22 cellular contexts compared by ENCODE assay signal in the genomic region with DNA sequence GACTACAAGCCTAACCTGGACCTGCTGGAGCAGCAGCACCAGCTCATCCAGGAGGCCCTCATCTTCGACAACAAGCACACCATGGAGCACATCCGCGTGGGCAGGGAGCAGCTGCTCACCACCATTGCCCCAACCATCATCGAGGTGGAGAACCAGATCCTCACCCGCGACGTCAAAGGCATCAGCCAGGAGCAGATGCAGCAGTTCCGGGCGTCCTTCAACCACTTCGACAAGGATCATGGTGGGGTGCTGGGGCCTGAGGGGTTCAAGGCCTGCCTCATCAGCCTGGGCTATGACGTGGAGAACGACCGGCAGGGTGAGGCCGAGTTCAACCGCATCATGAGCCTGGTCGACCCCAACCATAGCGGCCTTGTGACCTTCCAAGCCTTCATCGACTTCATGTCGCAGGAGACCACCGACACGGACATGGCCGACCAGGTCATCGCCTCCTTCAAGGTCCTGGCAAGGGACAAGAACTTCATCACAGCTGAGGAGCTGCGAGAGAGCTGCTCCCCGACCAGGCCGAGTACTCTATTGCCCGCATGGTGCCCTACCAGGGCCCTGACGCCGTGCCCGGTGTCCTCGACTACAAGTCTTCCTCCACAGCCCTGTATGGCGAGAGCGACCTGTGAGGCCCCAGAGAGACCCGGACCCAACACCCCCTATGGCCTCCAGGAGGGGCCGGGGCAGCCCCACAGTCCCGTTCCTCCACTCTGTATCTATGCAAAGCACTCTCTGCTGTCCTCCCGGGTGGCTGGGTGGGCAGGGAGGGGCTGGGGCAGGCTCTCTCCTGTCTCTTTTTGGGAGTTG.
"Had no signal": no experiment of that assay in that cellular context is flagged by ENCODE, and none has a peak within 500 bp of the region (broad histone marks: within the 10 kb centered on the region; RNA-seq: fewer than 3 reads in every experiment).

No MANE protein-coding gene starts in this region.

- H3K27ac ChIP-seq: body of pancreas, gastroesophageal sphincter, hepatocyte, ovary, prostate gland had no signal

- H3K4me1 ChIP-seq: body of pancreas, gastroesophageal sphincter, prostate gland had no signal

- H3K9me3 Mint-ChIP-seq: activated CD4-positive, alpha-beta T cell treated with anti-CD3 and anti-CD28 coated beads, Interleukin-2, amount 10 ng/mL, durations not matched to agents 7 days and 5 days; activated CD8-positive, alpha-beta T cell treated with anti-CD3 and anti-CD28 coated beads for 36 hours; activated T-cell treated with anti-CD3 and anti-CD28 coated beads, Interleukin-2, amount 50 U/mL, for 4 hours; activated T-helper 17 cell treated with anti-CD3 and anti-CD28 coated beads, Interleukin-2, amount 50 U/mL, for 72 hours; stimulated activated memory B cell treated with anti-CD40 and anti-IgM and Interleukin-4, amounts not matched to agents 10 μg/mL and 1 μg/mL and 100 μg/mL, for 72 hours; stimulated activated naive CD8-positive, alpha-beta T cell treated with anti-CD3 and anti-CD28 coated beads, Interleukin-15, amount 100 ng/mL, for 72 hours; WTC11 had no signal

- ATAC-seq: activated CD8-positive, alpha-beta T cell treated with anti-CD3 and anti-CD28 coated beads for 36 hours; activated T-cell treated with anti-CD3 and anti-CD28 coated beads, Interleukin-2, amount 50 U/mL, for 4 hours; activated T-helper 17 cell treated with anti-CD3 and anti-CD28 coated beads, Interleukin-2, amount 50 U/mL, for 72 hours; body of pancreas; effector memory CD8-positive, alpha-beta T cell; gastroesophageal sphincter; left lobe of liver had no signal

- H3K27ac Mint-ChIP-seq: activated CD4-positive, alpha-beta T cell treated with anti-CD3 and anti-CD28 coated beads, Interleukin-2, amount 10 ng/mL, durations not matched to agents 7 days and 5 days; activated CD8-positive, alpha-beta T cell treated with anti-CD3 and anti-CD28 coated beads for 36 hours; activated naive CD4-positive, alpha-beta T cell treated with anti-CD3 and anti-CD28 coated beads, Interleukin-2, amount 50 U/mL, for 72 hours; activated T-helper 17 cell treated with anti-CD3 and anti-CD28 coated beads, Interleukin-2, amount 50 U/mL, for 72 hours; effector memory CD8-positive, alpha-beta T cell; nephron progenitor cell; stimulated activated memory B cell treated with anti-CD40 and anti-IgM and Interleukin-4, amounts not matched to agents 10 μg/mL and 1 μg/mL and 100 μg/mL, for 72 hours; stimulated activated naive CD8-positive, alpha-beta T cell treated with anti-CD3 and anti-CD28 coated beads, Interleukin-15, amount 100 ng/mL, for 72 hours; WTC11 had no signal

- H3K36me3 Mint-ChIP-seq: stimulated activated memory B cell treated with anti-CD40 and anti-IgM and Interleukin-4, amounts not matched to agents 10 μg/mL and 1 μg/mL and 100 μg/mL, for 72 hours had no signal

- H3K9me3 ChIP-seq: body of pancreas, gastroesophageal sphincter, ovary had no signal

- H3K27me3 Mint-ChIP-seq: activated CD4-positive, alpha-beta T cell treated with anti-CD3 and anti-CD28 coated beads, Interleukin-2, amount 10 ng/mL, durations not matched to agents 7 days and 5 days; activated CD8-positive, alpha-beta T cell treated with anti-CD3 and anti-CD28 coated beads for 36 hours; activated T-helper 17 cell treated with anti-CD3 and anti-CD28 coated beads, Interleukin-2, amount 50 U/mL, for 72 hours; effector memory CD8-positive, alpha-beta T cell; stimulated activated memory B cell treated with anti-CD40 and anti-IgM and Interleukin-4, amounts not matched to agents 10 μg/mL and 1 μg/mL and 100 μg/mL, for 72 hours; stimulated activated naive CD8-positive, alpha-beta T cell treated with anti-CD3 and anti-CD28 coated beads, Interleukin-15, amount 100 ng/mL, for 72 hours had no signal

- H3K4me1 Mint-ChIP-seq: activated CD4-positive, alpha-beta T cell treated with anti-CD3 and anti-CD28 coated beads, Interleukin-2, amount 10 ng/mL, durations not matched to agents 7 days and 5 days; activated T-helper 17 cell treated with anti-CD3 and anti-CD28 coated beads, Interleukin-2, amount 50 U/mL, for 72 hours; nephron progenitor cell; stimulated activated memory B cell treated with anti-CD40 and anti-IgM and Interleukin-4, amounts not matched to agents 10 μg/mL and 1 μg/mL and 100 μg/mL, for 72 hours; stimulated activated naive CD8-positive, alpha-beta T cell treated with anti-CD3 and anti-CD28 coated beads, Interleukin-15, amount 100 ng/mL, for 72 hours; WTC11 had no signal

- H2AFZ ChIP-seq: hepatocyte had no signal

- H3K79me2 ChIP-seq: hepatocyte had no signal

- H3K27me3 ChIP-seq: body of pancreas, gastroesophageal sphincter, hepatocyte, ovary had no signal

- H3K36me3 ChIP-seq: gastroesophageal sphincter, ovary, prostate gland had no signal

- H3K4me3 Mint-ChIP-seq: activated CD4-positive, alpha-beta T cell treated with anti-CD3 and anti-CD28 coated beads, Interleukin-2, amount 10 ng/mL, durations not matched to agents 7 days and 5 days; activated CD8-positive, alpha-beta T cell treated with anti-CD3 and anti-CD28 coated beads for 36 hours; activated T-cell treated with anti-CD3 and anti-CD28 coated beads, Interleukin-2, amount 50 U/mL, for 4 hours; activated T-helper 17 cell treated with anti-CD3 and anti-CD28 coated beads, Interleukin-2, amount 50 U/mL, for 72 hours; effector memory CD8-positive, alpha-beta T cell; nephron progenitor cell; stimulated activated memory B cell treated with anti-CD40 and anti-IgM and Interleukin-4, amounts not matched to agents 10 μg/mL and 1 μg/mL and 100 μg/mL, for 72 hours; stimulated activated naive CD8-positive, alpha-beta T cell treated with anti-CD3 and anti-CD28 coated beads, Interleukin-15, amount 100 ng/mL, for 72 hours; WTC11 had no signal

- DNase-seq: activated CD4-positive, alpha-beta T cell treated with anti-CD3 and anti-CD28 coated beads for 1 hour; activated CD4-positive, alpha-beta T cell treated with anti-CD3 and anti-CD28 coated beads, Interleukin-2, amount 10 ng/mL, durations not matched to agents 7 days and 5 days; activated naive CD4-positive, alpha-beta T cell; activated T-cell treated with anti-CD3 and anti-CD28 coated beads, Interleukin-2, amount 50 U/mL, for 4 hours; body of pancreas; cortex of kidney; effector memory CD8-positive, alpha-beta T cell; mammary epithelial cell; stimulated activated CD4-positive, alpha-beta T cell treated with anti-CD3 and anti-CD28 coated beads, Interleukin-4, amount 100 ng/mL, for 24 hours; stimulated activated naive CD8-positive, alpha-beta T cell treated with anti-CD3 and anti-CD28 coated beads, Interleukin-15, amount 100 ng/mL, for 72 hours; substantia nigra had no signal

- H3K4me3 ChIP-seq: body of pancreas, gastroesophageal sphincter, hepatocyte, ovary, prostate gland had no signal

- H3K4me2 ChIP-seq: hepatocyte had no signal
